17 cellular contexts compared by ENCODE assay signal in the genomic region with DNA sequence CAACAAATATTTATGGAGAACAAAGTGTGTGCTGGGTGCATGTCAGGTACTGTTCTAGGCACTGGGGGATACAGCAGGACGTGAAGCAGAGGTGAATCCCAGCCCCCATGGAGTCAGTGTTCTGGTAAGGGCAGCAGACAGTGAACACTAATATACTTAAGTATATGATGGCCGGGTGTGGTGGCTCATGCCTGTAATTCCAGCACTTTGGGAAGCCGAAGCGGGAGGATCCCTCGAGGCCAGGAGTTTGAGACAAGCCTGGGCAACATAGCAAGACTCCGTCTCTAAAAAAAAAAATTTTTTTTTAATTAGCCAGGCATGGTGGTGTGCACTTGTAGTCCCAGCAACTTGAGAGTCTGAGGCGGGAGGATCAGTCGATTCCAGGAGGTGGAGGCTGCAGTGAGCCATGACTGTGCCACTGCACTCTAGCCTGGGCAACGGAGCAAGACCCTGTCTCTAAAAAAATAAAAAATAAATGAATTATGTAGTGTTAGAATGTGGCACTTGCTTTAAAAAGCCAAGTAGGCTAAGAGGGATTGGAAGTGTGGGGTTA. TPM values are rescaled to one million over a fixed set of nuclear protein-coding genes. Genes with fewer than 3 reads are reported as not detected.
DNase-seq lines count a peak whose midpoint lies in the region; ATAC-seq and TF ChIP-seq lines count a peak whose summit lies in the region.
"Had no signal": no experiment of that assay in that cellular context is flagged by ENCODE, and none has a peak within 500 bp of the region (broad histone marks: within the 10 kb centered on the region; RNA-seq: fewer than 3 reads in every experiment).

No MANE protein-coding gene starts in this region.

- intact Hi-C loops in natural killer cell (cut with micrococcal nuclease): no loop called here
- intact Hi-C loops in sciatic nerve (cut with DNase I): no loop called here
- intact Hi-C loops in left ventricle myocardium superior (cut with micrococcal nuclease): no loop called here

- no peak overlapping the region for H3K27ac Mint-ChIP-seq in natural killer cell treated with Interleukin-12 subunit alpha and Interleukin-12 subunit beta and Interleukin-15 and Interleukin-18, amount 100 ng/mL, for 72 hours
- H3K27ac Mint-ChIP-seq in natural killer cell: no peak overlapping the region
- H3K27ac Mint-ChIP-seq in endothelial cell (ENCODE audit: unreplicated experiment): peak overlapping the region; percentile 21
- H3K27ac Mint-ChIP-seq: B cell; CD8-positive, alpha-beta T cell; HFFc6 had no signal

- ATAC-seq in natural killer cell treated with Interleukin-12 subunit alpha and Interleukin-12 subunit beta and Interleukin-15 and Interleukin-18, amount 100 ng/mL, for 72 hours: no peak
- no peak for ATAC-seq in natural killer cell
- no peak for ATAC-seq in sciatic nerve
- no peak for ATAC-seq in HG02759 (IDR thresholded peaks at IDR 0.05; ENCODE audit: unreplicated experiment)
- ATAC-seq in left ventricle myocardium superior: no peak
- ATAC-seq: CD8-positive, alpha-beta T cell; GM23338 had no signal

- no peaks in the 10 kb centered on the region for H3K4me1 Mint-ChIP-seq in natural killer cell treated with Interleukin-12 subunit alpha and Interleukin-12 subunit beta and Interleukin-15 and Interleukin-18, amount 100 ng/mL, for 72 hours (ENCODE audit: low read depth in 2 of 2)
- no peaks in the 10 kb centered on the region for H3K4me1 Mint-ChIP-seq in natural killer cell
- no peaks in the 10 kb centered on the region for H3K4me1 Mint-ChIP-seq in endothelial cell (ENCODE audit: unreplicated experiment)
- H3K4me1 Mint-ChIP-seq: B cell had no signal

- TF ChIP-seq CTCF in natural killer cell (IDR thresholded peaks at IDR 0.05) (no peak), endothelial cell (IDR thresholded peaks at IDR 0.05; ENCODE audit: unreplicated experiment) (no peak)

- H3K36me3 Mint-ChIP-seq in natural killer cell treated with Interleukin-12 subunit alpha and Interleukin-12 subunit beta and Interleukin-15 and Interleukin-18, amount 100 ng/mL, for 72 hours: no peaks in the 10 kb centered on the region
- H3K36me3 Mint-ChIP-seq in natural killer cell: no peaks in the 10 kb centered on the region
- H3K36me3 Mint-ChIP-seq in endothelial cell (ENCODE audit: low read depth, unreplicated experiment): no peaks in the 10 kb centered on the region
- H3K36me3 Mint-ChIP-seq: CD8-positive, alpha-beta T cell had no signal

- peaks cover 13 to 29% of the 10 kb centered on the region in 2 donors for H3K27me3 Mint-ChIP-seq in natural killer cell treated with Interleukin-12 subunit alpha and Interleukin-12 subunit beta and Interleukin-15 and Interleukin-18, amount 100 ng/mL, for 72 hours
- H3K27me3 Mint-ChIP-seq in natural killer cell (ENCODE audit: low read depth in 2 of 2): peaks cover 3 to 6% of the 10 kb centered on the region in 2 donors
- peaks cover 8% of the 10 kb centered on the region for H3K27me3 Mint-ChIP-seq in endothelial cell (ENCODE audit: unreplicated experiment)

- H3K4me3 Mint-ChIP-seq in natural killer cell treated with Interleukin-12 subunit alpha and Interleukin-12 subunit beta and Interleukin-15 and Interleukin-18, amount 100 ng/mL, for 72 hours: no peak overlapping the region
- no peak overlapping the region for H3K4me3 Mint-ChIP-seq in natural killer cell
- H3K4me3 Mint-ChIP-seq in endothelial cell (ENCODE audit: unreplicated experiment): no peak overlapping the region
- H3K4me3 Mint-ChIP-seq: B cell; CD8-positive, alpha-beta T cell; GM23338; HFFc6 had no signal

- peak; percentile 16 for DNase-seq in natural killer cell treated with Interleukin-12 subunit alpha and Interleukin-12 subunit beta and Interleukin-15 and Interleukin-18, amount 100 ng/mL, for 72 hours (ENCODE audit: low spot score)
- DNase-seq in natural killer cell: no peak
- DNase-seq in endothelial cell (ENCODE audit: low spot score): no peak
- peak; percentile 21 for DNase-seq in sciatic nerve (ENCODE audit: low spot score)
- no peak for DNase-seq in NCI-H1694 (lab: John Stamatoyannopoulos, UW)
- no peak for DNase-seq in left ventricle myocardium superior
- DNase-seq: Calu3; CD8-positive, alpha-beta T cell; DMS79 treated with DMSO at 0.1 percent for 48 hours; GF-D8; HCEC 1CT; HFFc6 had no signal

- H3K9me3 Mint-ChIP-seq in natural killer cell treated with Interleukin-12 subunit alpha and Interleukin-12 subunit beta and Interleukin-15 and Interleukin-18, amount 100 ng/mL, for 72 hours: no peaks in the 10 kb centered on the region
- no peaks in the 10 kb centered on the region for H3K9me3 Mint-ChIP-seq in natural killer cell
- H3K9me3 Mint-ChIP-seq in endothelial cell (ENCODE audit: unreplicated experiment): no peaks in the 10 kb centered on the region
- H3K9me3 Mint-ChIP-seq: CD8-positive, alpha-beta T cell; GM23338 had no signal

RNA-seq across cellular contexts. Expression of gene CHST8, which starts 22.6 kb away (rescaled TPM):
- total RNA-seq in natural killer cell treated with Interleukin-12 subunit alpha and Interleukin-12 subunit beta and Interleukin-15 and Interleukin-18, amount 100 ng/mL, for 72 hours: not detected
- not detected for total RNA-seq in natural killer cell
- 0.54 TPM for total RNA-seq in endothelial cell (ENCODE audit: unreplicated experiment)
- total RNA-seq in sciatic nerve: 0.62 TPM
- not detected for total RNA-seq in left ventricle myocardium superior
- total RNA-seq: A172; B cell; Calu3; CD8-positive, alpha-beta T cell; HFFc6; HT1080 had no signal

Comparison
In these comparisons a context has a peak if more than half of its experiments do, and no peak if none do; other contexts are left out.
1. DNase-seq: peak in natural killer cell treated with Interleukin-12 subunit alpha and Interleukin-12 subunit beta and Interleukin-15 and Interleukin-18, amount 100 ng/mL, for 72 hours (single experiment) and sciatic nerve (single experiment); none in natural killer cell (single experiment), endothelial cell (single experiment), NCI-H1694 (single experiment) and left ventricle myocardium superior (single experiment).